Comparison of ENCODE assay signal across 21 cellular contexts in the genomic region with DNA sequence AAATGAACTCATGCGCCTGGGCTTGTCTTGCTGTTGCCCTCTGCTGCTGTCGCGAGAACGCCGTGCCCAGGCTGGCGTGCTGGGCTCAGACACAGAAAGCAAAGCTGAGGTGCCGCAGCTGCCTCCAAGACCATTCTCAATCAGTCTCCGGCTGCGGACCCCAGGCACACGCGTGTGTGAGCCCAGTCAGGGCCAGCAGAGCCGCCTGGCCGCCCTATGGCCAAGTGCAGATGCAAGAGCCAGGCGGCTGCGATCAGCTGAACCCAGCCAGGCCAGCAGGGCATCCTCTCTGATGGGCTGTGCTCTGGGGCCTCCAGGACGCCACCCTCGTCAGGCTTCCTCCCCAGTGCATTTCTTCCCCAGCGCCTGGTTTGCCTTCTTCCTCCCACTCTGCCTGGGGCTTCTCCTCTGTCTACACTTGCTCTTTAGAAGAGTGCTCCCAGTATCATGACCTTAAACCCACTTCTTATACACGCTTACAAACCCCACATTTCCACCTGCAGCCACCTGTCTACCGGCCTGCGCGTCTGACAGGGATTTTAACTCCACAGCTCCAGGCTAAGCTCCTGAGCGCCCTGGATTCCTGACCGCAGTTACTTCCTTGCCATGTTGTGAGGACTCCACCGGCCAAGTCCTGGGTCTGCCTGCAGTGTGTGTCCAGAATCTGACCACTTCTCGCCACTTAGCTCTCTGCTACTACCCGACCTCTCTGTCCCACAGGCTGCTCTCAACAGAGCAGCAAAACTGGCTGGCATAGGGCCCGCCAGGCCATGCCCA. TPM values are rescaled to one million over a fixed set of nuclear protein-coding genes. Genes with fewer than 3 reads are reported as not detected.
DNase-seq lines count a peak whose midpoint lies in the region; ATAC-seq and TF ChIP-seq lines count a peak whose summit lies in the region.
"Had no signal": no experiment of that assay in that cellular context is flagged by ENCODE, and none has a peak within 500 bp of the region (broad histone marks: within the 10 kb centered on the region; RNA-seq: fewer than 3 reads in every experiment).

No MANE protein-coding gene starts in this region.

- no TSS peak for BruUV-seq in HCT116 (replicated peaks; lab: Mats Ljungman, UMichigan)

- peak overlapping the region; percentile 21 for H3K27ac Mint-ChIP-seq in activated naive CD8-positive, alpha-beta T cell treated with anti-CD3 and anti-CD28 coated beads, Interleukin-2, amount 10 ng/mL, durations not matched to agents 7 days and 5 days

- H3K4me3 Mint-ChIP-seq in activated naive CD8-positive, alpha-beta T cell treated with anti-CD3 and anti-CD28 coated beads, Interleukin-2, amount 10 ng/mL, durations not matched to agents 7 days and 5 days = no peak overlapping the region

- no peak overlapping the region for H3K4me3 ChIP-seq in HCT116 (replicated peaks in 1 of 2; ENCODE audit: low read depth in 1 of 2, low read length in 2 of 2)
- no peak overlapping the region for H3K4me3 ChIP-seq in lower lobe of right lung
- H3K4me3 ChIP-seq: SJSA1 had no signal

- H3K36me3 Mint-ChIP-seq in activated naive CD8-positive, alpha-beta T cell treated with anti-CD3 and anti-CD28 coated beads, Interleukin-2, amount 10 ng/mL, durations not matched to agents 7 days and 5 days = no peaks in the 10 kb centered on the region

- no peaks in the 10 kb centered on the region for H3K9me3 Mint-ChIP-seq in activated naive CD8-positive, alpha-beta T cell treated with anti-CD3 and anti-CD28 coated beads, Interleukin-2, amount 10 ng/mL, durations not matched to agents 7 days and 5 days

- H4K20me1 ChIP-seq in HCT116 (ENCODE audit: insufficient read depth) = no peaks in the 10 kb centered on the region

- intact Hi-C loops in HCT116 (cut with micrococcal nuclease) = no loop called here
- intact Hi-C loops in lower lobe of right lung (cut with DNase I) = no loop called here
- intact Hi-C loops in posterior vena cava (cut with DNase I) = no loop called here

- DNase-seq in HCT116 (ENCODE audit: low read depth, low spot score) (no peak), lower lobe of right lung (peak; percentile 38), posterior vena cava (ENCODE audit: low spot score) (peak; percentile 75), NCI-H146 treated with DMSO at 0.1 percent for 48 hours (lab: John Stamatoyannopoulos, UW; ENCODE audit: unreplicated experiment) (no peak), iPS-NIHi11 (ENCODE audit: low spot score) (no peak), NCI-H774 (lab: John Stamatoyannopoulos, UW) (no peak)
- no peak for DNase-seq in activated naive CD8-positive, alpha-beta T cell treated with anti-CD3 and anti-CD28 coated beads, Interleukin-2, amount 10 ng/mL, durations not matched to agents 7 days and 5 days
- no peak for DNase-seq in stimulated activated CD8-positive, alpha-beta memory T cell treated with anti-CD3 and anti-CD28 coated beads, Interleukin-4, amount 100 ng/mL, for 48 hours
- DNase-seq: BE2C, EL, GF-D8, GOT3, KG1, NCI-H1105, NCI-H146, NCI-H2081, NCI-H2171, NCI-H524 treated with DMSO at 0.1 percent for 48 hours, OCI-M1 had no signal

- ATAC-seq in HCT116 = peak; percentile 19; the same call in 1 of the 2 replicates
- no peak for ATAC-seq in activated naive CD8-positive, alpha-beta T cell treated with anti-CD3 and anti-CD28 coated beads, Interleukin-2, amount 10 ng/mL, durations not matched to agents 7 days and 5 days (ENCODE audit: low read depth)
- ATAC-seq in lower lobe of right lung = peak in 1 of 2 donors; percentile 11
- ATAC-seq: Right ventricle myocardium inferior had no signal

- no peak for TF ChIP-seq RAD21 in HCT116 (IDR thresholded peaks at IDR 0.05; ENCODE audit: low read depth)

- H3K79me2 ChIP-seq in HCT116 (ENCODE audit: insufficient read depth, low read length) = no peaks in the 10 kb centered on the region

- RAD21 ChIA-PET in HCT116 (lab: Charles Lee; ENCODE audit: low non-redundant PET in 1 of 2, low total read pairs in 2 of 2, uncharacterized antibody in 2 of 2, unreplicated experiment in 2 of 2) = no interaction called here

- no peaks in the 10 kb centered on the region for H3K9me3 ChIP-seq in HCT116 (ENCODE audit: control insufficient read depth in 1 of 2, insufficient read depth in 1 of 2, low read depth in 1 of 2, low read length in 2 of 2)
- no peaks in the 10 kb centered on the region for H3K9me3 ChIP-seq in lower lobe of right lung
- H3K9me3 ChIP-seq: BE2C, SJSA1 had no signal

- no peak overlapping the region for H3K27ac ChIP-seq in HCT116 (ENCODE audit: low read depth, low read length)
- no peak overlapping the region for H3K27ac ChIP-seq in lower lobe of right lung
- H3K27ac ChIP-seq: SJSA1 had no signal

- no peaks in the 10 kb centered on the region for H3K27me3 ChIP-seq in HCT116 (ENCODE audit: insufficient read depth, low read length)
- H3K27me3 ChIP-seq in lower lobe of right lung (ENCODE audit: low read depth) = no peaks in the 10 kb centered on the region
- H3K27me3 ChIP-seq: BE2C, SJSA1 had no signal

- H3K4me1 Mint-ChIP-seq in activated naive CD8-positive, alpha-beta T cell treated with anti-CD3 and anti-CD28 coated beads, Interleukin-2, amount 10 ng/mL, durations not matched to agents 7 days and 5 days = no peaks in the 10 kb centered on the region

- no peak overlapping the region for H2AFZ ChIP-seq in HCT116 (ENCODE audit: low read depth, low read length, poor library complexity, severe bottlenecking)

- H3K36me3 ChIP-seq in HCT116 (ENCODE audit: control insufficient read depth in 1 of 2, insufficient read depth in 2 of 2, low read length in 2 of 2) = no peaks in the 10 kb centered on the region; a peak in 1 of 4 replicates
- peaks cover 71% of the 10 kb centered on the region for H3K36me3 ChIP-seq in lower lobe of right lung
- H3K36me3 ChIP-seq: BE2C had no signal

- no peaks in the 10 kb centered on the region for H3K9me2 ChIP-seq in HCT116 (ENCODE audit: insufficient read depth)

- TF ChIP-seq POLR2A in HCT116 (IDR thresholded peaks at IDR 0.05; ENCODE audit: borderline replicate concordance, extremely low read depth, insufficient read depth, insufficient read length) = no peak

- no peak overlapping the region for H3K4me2 ChIP-seq in HCT116 (ENCODE audit: low read length)

- CTCF ChIA-PET in HCT116 (lab: Charles Lee) = no interaction called here

- TF ChIP-seq CTCF in HCT116 (IDR thresholded peaks at IDR 0.05 in 2 of 3, conservative IDR thresholded peaks at IDR 0.05 in 1 of 3; ENCODE audit: borderline replicate concordance in 1 of 3, insufficient read depth in 1 of 3, low read depth in 2 of 3, low read length in 2 of 3) (no peak), lower lobe of right lung (IDR thresholded peaks at IDR 0.05) (no peak)

- POLR2A ChIA-PET in HCT116 (lab: Charles Lee) = no interaction called here
- POLR2A ChIA-PET in activated naive CD8-positive, alpha-beta T cell treated with anti-CD3 and anti-CD28 coated beads, Interleukin-2, amount 10 ng/mL, durations not matched to agents 7 days and 5 days (lab: Charles Lee) = no interaction called here

- no peaks in the 10 kb centered on the region for H3K27me3 Mint-ChIP-seq in activated naive CD8-positive, alpha-beta T cell treated with anti-CD3 and anti-CD28 coated beads, Interleukin-2, amount 10 ng/mL, durations not matched to agents 7 days and 5 days

- no peak overlapping the region for H3K9ac ChIP-seq in HCT116 (ENCODE audit: low read length)

- H3K4me1 ChIP-seq in HCT116 (ENCODE audit: control insufficient read depth in 1 of 2, insufficient read depth in 2 of 2, low read length in 2 of 2) = no peaks in the 10 kb centered on the region
- no peaks in the 10 kb centered on the region for H3K4me1 ChIP-seq in lower lobe of right lung
- H3K4me1 ChIP-seq: SJSA1 had no signal

TF ChIP-seq in HCT116, 20 proteins besides CTCF, POLR2A, EP300 and RAD21 (continues in another document):
- TF ChIP-seq SP1 (IDR thresholded peaks at IDR 0.05; ENCODE audit: low read depth) (no peak), YY1 (IDR thresholded peaks at IDR 0.05; ENCODE audit: extremely low read depth, insufficient replicate concordance, low read depth, low read length) (no peak), SIN3A (IDR thresholded peaks at IDR 0.05; ENCODE audit: low read depth) (no peak), JUND (IDR thresholded peaks at IDR 0.05) (no peak), EZH2 (IDR thresholded peaks at IDR 0.05) (no peak), ELF1 (IDR thresholded peaks at IDR 0.05; ENCODE audit: borderline replicate concordance, low read depth) (no peak)

RNA-seq across cellular contexts. Expression of gene LRRC47, which starts 21.7 kb away (rescaled TPM):
- total RNA-seq in HCT116 (2021; ENCODE audit: unreplicated experiment) (48.0 TPM), lower lobe of right lung (34.4 TPM), posterior vena cava (10 to 100 TPM; 30.1 to 30.7 TPM)
- 19.7 and 20.9 TPM in 2 replicates for polyA plus RNA-seq in HCT116 (2012)
- total RNA-seq in activated naive CD8-positive, alpha-beta T cell treated with anti-CD3 and anti-CD28 coated beads, Interleukin-2, amount 10 ng/mL, durations not matched to agents 7 days and 5 days = 10 to 100 TPM; 32.0 to 40.6 TPM

RNA-seq across cellular contexts. Expression of gene CEP104, which starts 39.0 kb away (rescaled TPM):
- total RNA-seq in HCT116 (2021; ENCODE audit: unreplicated experiment) (44.1 TPM), lower lobe of right lung (53.9 TPM), posterior vena cava (10 to 100 TPM; 40.1 to 57.9 TPM)
- 18.4 TPM in 2 replicates for polyA plus RNA-seq in HCT116 (2012)
- total RNA-seq in activated naive CD8-positive, alpha-beta T cell treated with anti-CD3 and anti-CD28 coated beads, Interleukin-2, amount 10 ng/mL, durations not matched to agents 7 days and 5 days = 10 to 100 TPM; 44.6 to 46.9 TPM

RNA-seq across cellular contexts. Expression of gene DFFB, which starts 39.3 kb away (rescaled TPM):
- total RNA-seq in HCT116 (2021; ENCODE audit: unreplicated experiment) (9.0 TPM), lower lobe of right lung (10.6 TPM), posterior vena cava (1 to 10 TPM; 4.8 to 5.2 TPM)
- 4.0 and 4.3 TPM in 2 replicates for polyA plus RNA-seq in HCT116 (2012)
- 10 to 100 TPM; 14.3 to 15.8 TPM for total RNA-seq in activated naive CD8-positive, alpha-beta T cell treated with anti-CD3 and anti-CD28 coated beads, Interleukin-2, amount 10 ng/mL, durations not matched to agents 7 days and 5 days

RNA-seq across cellular contexts. Expression of gene SMIM1, which starts 45.5 kb away (rescaled TPM):
- total RNA-seq in HCT116 (2021; ENCODE audit: unreplicated experiment) (5.5 TPM), lower lobe of right lung (8.5 TPM), posterior vena cava (10 to 100 TPM in 1 of 2 donors, 1 to 10 TPM in 1; 3.6 to 14.5 TPM)
- 8.4 TPM in 2 replicates for polyA plus RNA-seq in HCT116 (2012)
- total RNA-seq in activated naive CD8-positive, alpha-beta T cell treated with anti-CD3 and anti-CD28 coated beads, Interleukin-2, amount 10 ng/mL, durations not matched to agents 7 days and 5 days = 1 to 10 TPM in 1 of 2 experiments, under 1 TPM in 1; 0.94 to 2.1 TPM
- total RNA-seq: SJSA1 had no signal

Comparison
In these comparisons a context has a peak if more than half of its experiments do, and no peak if none do; other contexts are left out.
1. DNase-seq: peak in lower lobe of right lung (single experiment) and posterior vena cava (single experiment); none in HCT116 (single experiment), activated naive CD8-positive, alpha-beta T cell treated with anti-CD3 and anti-CD28 coated beads, Interleukin-2, amount 10 ng/mL, durations not matched to agents 7 days and 5 days (single experiment), NCI-H146 treated with DMSO at 0.1 percent for 48 hours (single experiment), iPS-NIHi11 (single experiment), stimulated activated CD8-positive, alpha-beta memory T cell treated with anti-CD3 and anti-CD28 coated beads, Interleukin-4, amount 100 ng/mL, for 48 hours (single experiment) and NCI-H774 (single experiment).